Comparison of ENCODE assay signal across 12 cellular contexts in the genomic region with DNA sequence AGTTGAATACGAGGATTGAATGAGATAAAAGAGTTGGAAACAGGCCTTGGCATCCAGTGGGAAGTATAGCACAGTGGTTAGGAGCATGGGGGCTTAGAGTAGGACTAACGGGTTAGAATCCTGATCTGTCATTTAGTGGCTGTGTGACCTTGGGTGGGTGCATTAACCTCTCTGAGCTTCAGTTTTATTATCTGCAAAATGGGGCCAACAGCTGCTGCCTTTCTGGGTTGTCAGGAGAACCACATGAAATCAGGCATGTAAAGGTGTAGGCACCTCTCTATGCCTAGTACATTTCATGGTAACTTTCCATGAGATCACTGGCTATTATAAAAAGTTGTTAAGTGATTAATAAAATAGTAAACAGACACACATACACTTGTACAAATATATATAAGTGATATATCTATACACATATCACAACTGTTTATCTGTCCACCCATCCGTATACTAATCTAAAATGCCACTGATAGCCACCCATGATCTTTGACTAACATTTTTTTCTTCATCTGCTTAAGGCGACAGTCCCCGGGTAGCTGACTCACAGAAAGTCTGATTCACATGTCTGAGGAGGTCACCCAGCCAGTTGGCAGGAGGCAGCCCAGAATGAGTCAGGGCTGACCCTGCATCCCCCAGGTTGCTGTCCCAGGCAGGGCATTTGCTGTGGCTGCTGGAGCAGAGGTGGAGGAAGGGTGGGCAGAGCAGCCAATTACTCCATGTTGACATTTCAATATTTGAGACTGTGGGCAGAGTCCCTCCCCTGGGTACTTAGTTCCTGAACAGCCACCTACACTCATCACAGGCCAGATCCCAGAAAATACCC.
A peak's percentile ranks its signal among the peaks of the same experiment; 100 is the strongest.
DNase-seq lines count a peak whose midpoint lies in the region; ATAC-seq and TF ChIP-seq lines count a peak whose summit lies in the region.
"Had no signal": no experiment of that assay in that cellular context is flagged by ENCODE, and none has a peak within 500 bp of the region (broad histone marks: within the 10 kb centered on the region; RNA-seq: fewer than 3 reads in every experiment).

No MANE protein-coding gene starts in this region.

- 34 to 47% methylated on average over 4 to 5 of the region's 5 CpGs for WGBS in esophagus squamous epithelium, 2 donors

- no peaks in the 10 kb centered on the region for H3K27me3 Mint-ChIP-seq in chondrocyte (ENCODE audit: low read depth)
- peaks cover 20% of the 10 kb centered on the region for H3K27me3 Mint-ChIP-seq in nephron progenitor cell (ENCODE audit: low read depth, poor library complexity)

- no peak overlapping the region for H3K27ac ChIP-seq in esophagus squamous epithelium
- H3K27ac ChIP-seq: ovary had no signal

- H3K36me3 Mint-ChIP-seq in chondrocyte (ENCODE audit: low read depth), result no peaks in the 10 kb centered on the region
- H3K36me3 Mint-ChIP-seq in nephron progenitor cell (ENCODE audit: low read depth), result no peaks in the 10 kb centered on the region

- H3K9me3 Mint-ChIP-seq in chondrocyte (ENCODE audit: low read depth) (no peaks in the 10 kb centered on the region), nephron progenitor cell (no peaks in the 10 kb centered on the region)

- H3K4me1 ChIP-seq in esophagus squamous epithelium, result no peaks in the 10 kb centered on the region

- TF ChIP-seq CTCF in chondrocyte (IDR thresholded peaks at IDR 0.05), result no peak
- no peak for TF ChIP-seq CTCF in nephron progenitor cell (IDR thresholded peaks at IDR 0.05)
- TF ChIP-seq CTCF in esophagus squamous epithelium (IDR thresholded peaks at IDR 0.05), result no peak

- no peaks in the 10 kb centered on the region for H3K36me3 ChIP-seq in esophagus squamous epithelium
- H3K36me3 ChIP-seq: ovary had no signal

- peaks cover 22% of the 10 kb centered on the region for H3K4me1 Mint-ChIP-seq in chondrocyte (ENCODE audit: low read depth)
- H3K4me1 Mint-ChIP-seq in nephron progenitor cell, result peaks cover 52% of the 10 kb centered on the region

- no peak for TF ChIP-seq POLR2A in esophagus squamous epithelium (IDR thresholded peaks at IDR 0.05)

- H3K27ac Mint-ChIP-seq in chondrocyte (ENCODE audit: unreplicated experiment), result peak overlapping the region; percentile 30
- H3K27ac Mint-ChIP-seq in nephron progenitor cell, result peak overlapping the region; percentile 78

- intact Hi-C loops in esophagus squamous epithelium (cut with DNase I), result no loop called here

- no peak overlapping the region for H3K4me3 ChIP-seq in esophagus squamous epithelium
- H3K4me3 ChIP-seq: ovary had no signal

- H3K4me3 Mint-ChIP-seq in chondrocyte (ENCODE audit: unreplicated experiment) (no peak overlapping the region), nephron progenitor cell (no peak overlapping the region)

- H3K27me3 ChIP-seq in esophagus squamous epithelium, result peaks cover 0 to under 1% (median 0%) of the 10 kb centered on the region in 4 donors
- H3K27me3 ChIP-seq: ovary had no signal

- peaks cover 0 to 4% (median 0%) of the 10 kb centered on the region in 3 donors for H3K9me3 ChIP-seq in esophagus squamous epithelium
- H3K9me3 ChIP-seq: ovary had no signal

- DNase-seq in AG08396 (ENCODE audit: low spot score) (peak; percentile 26), LoVo (ENCODE audit: low spot score) (peak; percentile 31), chondrocyte (ENCODE audit: low spot score) (no peak), nephron progenitor cell (peak; percentile 22), NCI-H2029 (lab: John Stamatoyannopoulos, UW) (no peak), esophagus squamous epithelium (lab: John Stamatoyannopoulos, UW) (no peak), KG1 (lab: John Stamatoyannopoulos, UW) (no peak)
- DNase-seq: activated T-cell treated with anti-CD3 and anti-CD28 coated beads for 4 hours, cerebellar nuclear complex, NCI-H2227 treated with DMSO at 0.1 percent for 48 hours, ovary had no signal

- no peak for ATAC-seq in HG02763 (IDR thresholded peaks at IDR 0.05; ENCODE audit: unreplicated experiment)

Comparison
In these comparisons a context has a peak if more than half of its experiments do, and no peak if none do; other contexts are left out.
1. DNase-seq: peak in AG08396 (single experiment), LoVo (single experiment) and nephron progenitor cell (single experiment); none in chondrocyte (single experiment), NCI-H2029 (single experiment), esophagus squamous epithelium (single experiment) and KG1 (single experiment).